ENCODE assay signal across 6 cellular contexts in genomic region chr1:154956557-154956956, GRCh38. TPM values are rescaled to one million over a fixed set of nuclear protein-coding genes. Genes with fewer than 3 reads are reported as not detected.
DNase-seq lines count a peak whose midpoint lies in the region; ATAC-seq and TF ChIP-seq lines count a peak whose summit lies in the region.

No MANE protein-coding gene starts in this region.

- peak overlapping the region; percentile 99 to 100 for H3K27ac Mint-ChIP-seq in effector memory CD8-positive, alpha-beta T cell

- peak overlapping the region; percentile 95 to 99 for H3K4me3 Mint-ChIP-seq in effector memory CD8-positive, alpha-beta T cell

- no peaks in the 10 kb centered on the region for H3K27me3 ChIP-seq in rectal smooth muscle tissue (ENCODE audit: control insufficient read depth, insufficient read depth, low read length)

- no peaks in the 10 kb centered on the region for H3K27me3 Mint-ChIP-seq in effector memory CD8-positive, alpha-beta T cell

- H3K4me1 Mint-ChIP-seq in effector memory CD8-positive, alpha-beta T cell (ENCODE audit: low read depth in 2 of 2): peaks cover 58 to 70% of the 10 kb centered on the region in 2 donors

- H3K36me3 Mint-ChIP-seq in effector memory CD8-positive, alpha-beta T cell (ENCODE audit: insufficient read depth): peaks cover 72% of the 10 kb centered on the region

- peaks cover 5% of the 10 kb centered on the region for H3K36me3 ChIP-seq in rectal smooth muscle tissue (ENCODE audit: control insufficient read depth, insufficient read depth, low read length)

- no peak overlapping the region for H3K9ac ChIP-seq in rectal smooth muscle tissue (ENCODE audit: low read length)

- DNase-seq in NB4 (ENCODE audit: low read depth): no peak
- no peak for DNase-seq in effector memory CD8-positive, alpha-beta T cell
- no peak for DNase-seq in GM20000 (ENCODE audit: low spot score)

- peak overlapping the region; percentile 79 for H3K4me3 ChIP-seq in NB4 (ENCODE audit: low read depth, low read length)
- peak overlapping the region; percentile 93 for H3K4me3 ChIP-seq in rectal smooth muscle tissue (ENCODE audit: low read length)

- H3K4me1 ChIP-seq in rectal smooth muscle tissue (ENCODE audit: control insufficient read depth, insufficient read depth, low read length): peaks cover 32% of the 10 kb centered on the region

- no peaks in the 10 kb centered on the region for H3K9me3 Mint-ChIP-seq in effector memory CD8-positive, alpha-beta T cell

- TF ChIP-seq CTCF in NB4 (IDR thresholded peaks at IDR 0.05; ENCODE audit: low read depth, low read length) (no peak), GM20000 (IDR thresholded peaks at IDR 0.05; ENCODE audit: extremely low read depth, missing control alignments) (no peak)

- TF ChIP-seq POLR2A in NB4 (IDR thresholded peaks at IDR 0.05; ENCODE audit: extremely low read depth, insufficient read length): no peak

- H3K27ac ChIP-seq in rectal smooth muscle tissue (ENCODE audit: low read depth, low read length): peak overlapping the region; percentile 87

- ATAC-seq in effector memory CD8-positive, alpha-beta T cell (replicated peaks): no peak
- ATAC-seq in esophagus mucosa (no peak), GM18520 (IDR thresholded peaks at IDR 0.05; ENCODE audit: unreplicated experiment) (no peak)

RNA-seq across cellular contexts. Expression of gene PBXIP1, which starts 0.7 kb away (rescaled TPM):
- total RNA-seq in esophagus mucosa: 9.2 TPM

RNA-seq across cellular contexts. Expression of gene PYGO2, which starts 5.0 kb away (rescaled TPM):
- 17.3 TPM for total RNA-seq in esophagus mucosa

RNA-seq across cellular contexts. Expression of gene SHC1, which starts 14.0 kb away (rescaled TPM):
- total RNA-seq in esophagus mucosa: 68.0 TPM

RNA-seq across cellular contexts. Expression of gene CKS1B, which starts 17.9 kb away (rescaled TPM):
- 74.5 TPM for total RNA-seq in esophagus mucosa

RNA-seq across cellular contexts. Expression of gene PMVK, which starts 20.0 kb away (rescaled TPM):
- total RNA-seq in esophagus mucosa: 55.6 TPM
